25 cellular contexts compared by ENCODE assay signal in genomic region chr3:67943546-67943945, GRCh38.
"Had no signal": no experiment of that assay in that cellular context is flagged by ENCODE, and none has a peak within 500 bp of the region (broad histone marks: within the 10 kb centered on the region; RNA-seq: fewer than 3 reads in every experiment).

No MANE protein-coding gene starts in this region.

- H3K9me3 ChIP-seq: suprapubic skin, testis, thoracic aorta, thyroid gland, tibial artery, transverse colon, upper lobe of left lung, upper lobe of right lung, uterus, vagina had no signal

- H3K36me3 ChIP-seq: stomach, suprapubic skin, thoracic aorta, thyroid gland, tibial artery, tibial nerve, transverse colon, upper lobe of left lung, upper lobe of right lung, uterus, vagina had no signal

- H3K27ac ChIP-seq: stomach, suprapubic skin, testis, thoracic aorta, thyroid gland, tibial artery, tibial nerve, transverse colon, upper lobe of left lung, upper lobe of right lung, uterus, vagina had no signal

- FAIRE-seq: urothelium cell line had no signal

- DNase-seq: stimulated activated CD4-positive, alpha-beta T cell treated with anti-CD3 and anti-CD28 coated beads, Interleukin-2, amount 100 ng/mL, for 24 hours; stimulated activated CD4-positive, alpha-beta T cell treated with anti-CD3 and anti-CD28 coated beads, Interleukin-2, amount 100 ng/mL, for 48 hours; stimulated activated CD4-positive, alpha-beta T cell treated with anti-CD3 and anti-CD28 coated beads, Interleukin-4, amount 100 ng/mL, for 1 hour; stimulated activated CD4-positive, alpha-beta T cell treated with anti-CD3 and anti-CD28 coated beads, Interleukin-4, amount 100 ng/mL, for 24 hours; stimulated activated CD4-positive, alpha-beta T cell treated with anti-CD3 and anti-CD28 coated beads, Interleukin-4, amount 100 ng/mL, for 4 hours; stimulated activated naive B cell treated with anti-CD40 and anti-IgM and Interleukin-4, amounts not matched to agents 10 μg/mL and 1 μg/mL and 100 μg/mL, for 72 hours; stimulated activated naive CD4-positive, alpha-beta T cell; stimulated activated naive CD4-positive, alpha-beta T cell treated with Interleukin-2 at 50 U/mL for 16 hours; stimulated activated naive CD8-positive, alpha-beta T cell treated with anti-CD3 and anti-CD28 coated beads, Interleukin-15, amount 100 ng/mL, for 72 hours; stimulated activated naive CD8-positive, alpha-beta T cell treated with anti-CD3 and anti-CD28 coated beads, Interleukin-15, Interleukin-2, amounts not matched to agents 100 U/mL and 50 U/mL, for 24 hours; stomach; substantia nigra; testis; thyroid gland; tibial artery; transverse colon; trophoblast cell; upper lobe of left lung; upper lobe of right lung; uterus had no signal

- H3K27me3 ChIP-seq: suprapubic skin, testis, thyroid gland, tibial artery, tibial nerve, transverse colon, upper lobe of left lung, upper lobe of right lung, uterus, vagina had no signal

- H3K4me1 ChIP-seq: stomach, suprapubic skin, testis, thyroid gland, transverse colon, upper lobe of left lung, upper lobe of right lung, uterus, vagina had no signal

- H3K4me3 ChIP-seq: stomach, suprapubic skin, testis, thoracic aorta, thyroid gland, tibial artery, tibial nerve, transverse colon, upper lobe of left lung, upper lobe of right lung, uterus, vagina had no signal
